ENCODE assay signal across 17 cellular contexts in genomic region chr1:247303211-247303610, GRCh38. TPM values are rescaled to one million over a fixed set of nuclear protein-coding genes. Genes with fewer than 3 reads are reported as not detected.
DNase-seq lines count a peak whose midpoint lies in the region; ATAC-seq and TF ChIP-seq lines count a peak whose summit lies in the region.
"Had no signal": no experiment of that assay in that cellular context is flagged by ENCODE, and none has a peak within 500 bp of the region (broad histone marks: within the 10 kb centered on the region; RNA-seq: fewer than 3 reads in every experiment).

No MANE protein-coding gene starts in this region.

- H3K4me3 ChIP-seq in colonic mucosa, result no peak overlapping the region
- H3K4me3 ChIP-seq in mucosa of descending colon, result no peak overlapping the region
- H3K4me3 ChIP-seq in thymus (ENCODE audit: low read length), result no peak overlapping the region
- H3K4me3 ChIP-seq: GM23248 had no signal

- intact Hi-C loops in colonic mucosa (cut with DNase I) (no loop called here), mucosa of descending colon (cut with DNase I, micrococcal nuclease) (no loop called here), Right ventricle myocardium inferior (cut with DNase I) (no loop called here)

- no peak overlapping the region for H3K9ac ChIP-seq in colonic mucosa (ENCODE audit: low read depth in 2 of 2, low read length in 2 of 2)
- H3K9ac ChIP-seq: GM23248 had no signal

- ATAC-seq in mucosa of descending colon (peak; percentile 84), Right ventricle myocardium inferior (no peak), HG02623 (IDR thresholded peaks at IDR 0.05; ENCODE audit: unreplicated experiment) (no peak)

- no peaks in the 10 kb centered on the region for H3K27me3 ChIP-seq in colonic mucosa
- no peaks in the 10 kb centered on the region for H3K27me3 ChIP-seq in thymus (ENCODE audit: control insufficient read depth, insufficient read depth)
- H3K27me3 ChIP-seq: BE2C had no signal

- 42% methylated on average over 5 of the region's 5 CpGs for WGBS in thymus

- H3K27ac ChIP-seq in colonic mucosa (peak overlapping the region; percentile 47), thymus (ENCODE audit: low read depth) (peak overlapping the region; percentile 66)
- H3K27ac ChIP-seq: GM23248 had no signal

- DNase-seq in HT-29 (ENCODE audit: low spot score) (peak; percentile 11), colonic mucosa (peak; percentile 33), mucosa of descending colon (peak in 1 of 3 donors; percentile 28), H4 (ENCODE audit: low spot score) (no peak), Right ventricle myocardium inferior (ENCODE audit: missing footprints) (no peak)
- DNase-seq: ACHN; BE2C; C1 segment of cervical spinal cord; Caco-2; CD4-positive, CD25-positive, alpha-beta regulatory T cell; DMS79; GDM1; GM23248; HCEC 1CT had no signal

- H3K4me1 ChIP-seq in colonic mucosa (no peaks in the 10 kb centered on the region), mucosa of descending colon (ENCODE audit: low read depth) (peaks cover 18% of the 10 kb centered on the region), thymus (ENCODE audit: control insufficient read depth, insufficient read depth, low read length) (peaks cover 13% of the 10 kb centered on the region)
- H3K4me1 ChIP-seq: BE2C, Caco-2 had no signal

- H3K9me3 ChIP-seq in colonic mucosa, result no peaks in the 10 kb centered on the region
- H3K9me3 ChIP-seq in mucosa of descending colon, result no peaks in the 10 kb centered on the region
- H3K9me3 ChIP-seq in thymus (ENCODE audit: control insufficient read depth), result no peaks in the 10 kb centered on the region
- H3K9me3 ChIP-seq: BE2C, Caco-2 had no signal

- H3K36me3 ChIP-seq in colonic mucosa (no peaks in the 10 kb centered on the region), mucosa of descending colon (ENCODE audit: low read depth) (no peaks in the 10 kb centered on the region), thymus (ENCODE audit: control insufficient read depth, insufficient read depth) (peaks cover 57% of the 10 kb centered on the region)

- TF ChIP-seq CTCF in colonic mucosa (IDR thresholded peaks at IDR 0.05) (no peak), mucosa of descending colon (IDR thresholded peaks at IDR 0.05) (no peak)

RNA-seq across cellular contexts. Expression of gene ZNF496, which starts 28.5 kb away (rescaled TPM):
- 34.3 and 37.7 TPM in 2 replicates for total RNA-seq in HT-29 (2014; rRNA removed; shearing (Covaris generic))
- total RNA-seq in colonic mucosa, result 10 to 100 TPM; 11.7 to 15.6 TPM
- total RNA-seq in mucosa of descending colon, result 10 to 100 TPM; 13.3 to 26.5 (median 18.0) TPM
- 40.0 TPM for polyA plus RNA-seq in thymus
- 11.8 and 14.3 TPM in 2 replicates for total RNA-seq in H4 (2014; rRNA removed; shearing (Covaris generic))
- total RNA-seq in Right ventricle myocardium inferior, result 10.5 TPM

RNA-seq across cellular contexts. Expression of gene VN1R5, which starts 47.3 kb away (rescaled TPM):
- not detected in 2 replicates for total RNA-seq in HT-29 (2014; rRNA removed; shearing (Covaris generic))
- not detected for total RNA-seq in colonic mucosa
- total RNA-seq in mucosa of descending colon, result not detected
- 0.02 TPM for polyA plus RNA-seq in thymus
- not detected in 2 replicates for total RNA-seq in H4 (2014; rRNA removed; shearing (Covaris generic))
- not detected for total RNA-seq in Right ventricle myocardium inferior
- total RNA-seq: Caco-2; CD4-positive, CD25-positive, alpha-beta regulatory T cell; Daoy; GM23248 had no signal
- polyA plus RNA-seq: CD4-positive, CD25-positive, alpha-beta regulatory T cell; GM23248 had no signal

Comparison
In these comparisons a context has a peak if more than half of its experiments do, and no peak if none do; other contexts are left out.
1. DNase-seq: peak in HT-29 (single experiment) and colonic mucosa (single experiment); none in H4 (single experiment) and Right ventricle myocardium inferior (single experiment).